1 cellular context compared by ENCODE assay signal in the genomic region with DNA sequence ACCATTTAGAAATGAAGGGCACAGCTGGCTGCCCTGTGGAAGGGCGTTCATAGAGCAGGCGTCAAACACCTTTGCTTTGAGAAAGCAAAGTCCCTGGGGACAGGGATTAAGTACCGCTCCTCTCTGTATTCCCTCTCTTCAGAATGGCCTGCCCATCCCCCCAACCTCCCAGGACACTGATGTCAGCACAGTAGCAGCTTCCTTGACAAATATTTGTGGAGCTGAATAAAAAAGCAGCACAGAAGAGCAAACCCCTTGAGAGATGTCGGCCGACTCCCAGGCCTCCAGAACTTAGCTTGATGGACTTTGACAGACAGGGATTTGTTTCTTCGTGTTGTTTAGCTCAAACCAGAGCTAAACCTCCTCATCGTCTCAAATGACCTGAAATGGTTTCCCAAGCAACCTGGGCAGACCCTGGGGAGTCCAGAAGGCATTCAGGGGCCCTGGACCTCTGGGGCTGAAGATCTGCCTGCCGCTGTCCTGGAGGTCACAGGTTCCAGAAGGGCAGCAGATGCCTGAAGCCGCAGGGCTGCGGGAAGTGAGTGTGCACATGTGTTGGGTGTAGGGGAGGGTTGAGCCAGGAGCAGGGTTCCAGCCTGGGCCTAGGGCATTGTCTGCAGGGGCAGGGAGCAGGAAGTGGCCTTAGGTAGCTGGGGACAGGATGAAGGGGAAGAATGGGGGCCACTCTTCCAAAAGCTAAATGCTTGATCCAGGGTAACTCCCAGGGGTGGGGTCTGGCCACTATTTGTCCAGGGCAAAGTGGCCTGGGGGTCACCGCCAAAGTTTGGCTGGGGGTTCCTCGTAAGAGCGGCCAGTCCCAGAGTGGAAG.
TF ChIP-seq lines count a peak whose summit lies in the region.

No MANE protein-coding gene starts in this region.

TF ChIP-seq in HepG2, 621 proteins besides CTCF, POLR2A, EP300 and RAD21 (continued from another document and continues in another):
- TF ChIP-seq, protein P1, sequence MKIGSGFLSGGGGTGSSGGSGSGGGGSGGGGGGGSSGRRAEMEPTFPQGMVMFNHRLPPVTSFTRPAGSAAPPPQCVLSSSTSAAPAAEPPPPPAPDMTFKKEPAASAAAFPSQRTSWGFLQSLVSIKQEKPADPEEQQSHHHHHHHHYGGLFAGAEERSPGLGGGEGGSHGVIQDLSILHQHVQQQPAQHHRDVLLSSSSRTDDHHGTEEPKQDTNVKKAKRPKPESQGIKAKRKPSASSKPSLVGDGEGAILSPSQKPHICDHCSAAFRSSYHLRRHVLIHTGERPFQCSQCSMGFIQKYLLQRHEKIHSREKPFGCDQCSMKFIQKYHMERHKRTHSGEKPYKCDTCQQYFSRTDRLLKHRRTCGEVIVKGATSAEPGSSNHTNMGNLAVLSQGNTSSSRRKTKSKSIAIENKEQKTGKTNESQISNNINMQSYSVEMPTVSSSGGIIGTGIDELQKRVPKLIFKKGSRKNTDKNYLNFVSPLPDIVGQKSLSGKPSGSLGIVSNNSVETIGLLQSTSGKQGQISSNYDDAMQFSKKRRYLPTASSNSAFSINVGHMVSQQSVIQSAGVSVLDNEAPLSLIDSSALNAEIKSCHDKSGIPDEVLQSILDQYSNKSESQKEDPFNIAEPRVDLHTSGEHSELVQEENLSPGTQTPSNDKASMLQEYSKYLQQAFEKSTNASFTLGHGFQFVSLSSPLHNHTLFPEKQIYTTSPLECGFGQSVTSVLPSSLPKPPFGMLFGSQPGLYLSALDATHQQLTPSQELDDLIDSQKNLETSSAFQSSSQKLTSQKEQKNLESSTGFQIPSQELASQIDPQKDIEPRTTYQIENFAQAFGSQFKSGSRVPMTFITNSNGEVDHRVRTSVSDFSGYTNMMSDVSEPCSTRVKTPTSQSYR (CRISPR knock-in tag; IDR thresholded peaks at IDR 0.05; ENCODE audit: borderline replicate concordance) = peak; percentile 96
- peak; percentile 52 for TF ChIP-seq ZEB1 (IDR thresholded peaks at IDR 0.05; ENCODE audit: insufficient replicate concordance, low read depth)
- TF ChIP-seq, protein P2, sequence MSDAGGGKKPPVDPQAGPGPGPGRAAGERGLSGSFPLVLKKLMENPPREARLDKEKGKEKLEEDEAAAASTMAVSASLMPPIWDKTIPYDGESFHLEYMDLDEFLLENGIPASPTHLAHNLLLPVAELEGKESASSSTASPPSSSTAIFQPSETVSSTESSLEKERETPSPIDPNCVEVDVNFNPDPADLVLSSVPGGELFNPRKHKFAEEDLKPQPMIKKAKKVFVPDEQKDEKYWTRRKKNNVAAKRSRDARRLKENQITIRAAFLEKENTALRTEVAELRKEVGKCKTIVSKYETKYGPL (CRISPR knock-in tag; IDR thresholded peaks at IDR 0.05) = no peak
- TF ChIP-seq CENPT (CRISPR knock-in tag; IDR thresholded peaks at IDR 0.05; ENCODE audit: low read depth) = no peak
- TF ChIP-seq NCOA5 (CRISPR knock-in tag; IDR thresholded peaks at IDR 0.05) = no peak
- TF ChIP-seq, protein P3, sequence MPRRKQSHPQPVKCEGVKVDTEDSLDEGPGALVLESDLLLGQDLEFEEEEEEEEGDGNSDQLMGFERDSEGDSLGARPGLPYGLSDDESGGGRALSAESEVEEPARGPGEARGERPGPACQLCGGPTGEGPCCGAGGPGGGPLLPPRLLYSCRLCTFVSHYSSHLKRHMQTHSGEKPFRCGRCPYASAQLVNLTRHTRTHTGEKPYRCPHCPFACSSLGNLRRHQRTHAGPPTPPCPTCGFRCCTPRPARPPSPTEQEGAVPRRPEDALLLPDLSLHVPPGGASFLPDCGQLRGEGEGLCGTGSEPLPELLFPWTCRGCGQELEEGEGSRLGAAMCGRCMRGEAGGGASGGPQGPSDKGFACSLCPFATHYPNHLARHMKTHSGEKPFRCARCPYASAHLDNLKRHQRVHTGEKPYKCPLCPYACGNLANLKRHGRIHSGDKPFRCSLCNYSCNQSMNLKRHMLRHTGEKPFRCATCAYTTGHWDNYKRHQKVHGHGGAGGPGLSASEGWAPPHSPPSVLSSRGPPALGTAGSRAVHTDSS (CRISPR knock-in tag; conservative IDR thresholded peaks at IDR 0.05) = no peak
- peak; percentile 49; the same call in 1 of the 2 replicates for TF ChIP-seq ZNF749 (CRISPR knock-in tag; IDR thresholded peaks at IDR 0.05; ENCODE audit: borderline replicate concordance)
- TF ChIP-seq HMG20A (CRISPR knock-in tag; IDR thresholded peaks at IDR 0.05; ENCODE audit: borderline replicate concordance) = no peak; the same call in 1 of the 2 replicates
- TF ChIP-seq ZNF678 (CRISPR knock-in tag; IDR thresholded peaks at IDR 0.05) = no peak
- TF ChIP-seq, protein P4, sequence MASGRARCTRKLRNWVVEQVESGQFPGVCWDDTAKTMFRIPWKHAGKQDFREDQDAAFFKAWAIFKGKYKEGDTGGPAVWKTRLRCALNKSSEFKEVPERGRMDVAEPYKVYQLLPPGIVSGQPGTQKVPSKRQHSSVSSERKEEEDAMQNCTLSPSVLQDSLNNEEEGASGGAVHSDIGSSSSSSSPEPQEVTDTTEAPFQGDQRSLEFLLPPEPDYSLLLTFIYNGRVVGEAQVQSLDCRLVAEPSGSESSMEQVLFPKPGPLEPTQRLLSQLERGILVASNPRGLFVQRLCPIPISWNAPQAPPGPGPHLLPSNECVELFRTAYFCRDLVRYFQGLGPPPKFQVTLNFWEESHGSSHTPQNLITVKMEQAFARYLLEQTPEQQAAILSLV (CRISPR knock-in tag; IDR thresholded peaks at IDR 0.05; ENCODE audit: borderline replicate concordance) = no peak
- no peak for TF ChIP-seq ZZZ3 (CRISPR knock-in tag; IDR thresholded peaks at IDR 0.05; ENCODE audit: borderline replicate concordance)
- TF ChIP-seq ERF (CRISPR knock-in tag; IDR thresholded peaks at IDR 0.05) = peak; percentile 16; the same call in 1 of the 2 replicates
- TF ChIP-seq ZNF501 (CRISPR knock-in tag; IDR thresholded peaks at IDR 0.05) = peak; percentile 91
- TF ChIP-seq, protein P5, sequence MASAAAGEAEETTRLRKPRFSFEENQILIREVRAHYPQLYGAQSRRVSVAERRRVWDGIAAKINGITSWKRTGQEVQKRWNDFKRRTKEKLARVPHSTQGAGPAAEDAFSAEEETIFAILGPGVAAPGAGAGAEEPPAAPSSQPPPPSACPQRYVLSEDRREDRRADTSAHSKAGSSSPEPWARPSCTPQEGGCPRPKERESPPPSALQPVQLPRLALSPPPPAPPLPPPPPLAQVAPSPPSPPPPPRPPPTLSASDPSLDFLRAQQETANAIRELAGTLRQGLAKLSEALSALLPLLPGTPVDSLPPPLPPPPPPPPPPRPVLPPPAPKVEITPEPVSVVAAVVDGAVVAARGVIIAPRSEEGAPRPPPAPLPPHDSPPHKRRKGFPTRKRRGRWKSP (CRISPR knock-in tag; IDR thresholded peaks at IDR 0.05) = no peak; the same call in 1 of the 2 replicates
- no peak for TF ChIP-seq MEF2D (CRISPR knock-in tag; IDR thresholded peaks at IDR 0.05)
- no peak for TF ChIP-seq SMC3 (IDR thresholded peaks at IDR 0.05; ENCODE audit: low read length)
- TF ChIP-seq, protein P6, sequence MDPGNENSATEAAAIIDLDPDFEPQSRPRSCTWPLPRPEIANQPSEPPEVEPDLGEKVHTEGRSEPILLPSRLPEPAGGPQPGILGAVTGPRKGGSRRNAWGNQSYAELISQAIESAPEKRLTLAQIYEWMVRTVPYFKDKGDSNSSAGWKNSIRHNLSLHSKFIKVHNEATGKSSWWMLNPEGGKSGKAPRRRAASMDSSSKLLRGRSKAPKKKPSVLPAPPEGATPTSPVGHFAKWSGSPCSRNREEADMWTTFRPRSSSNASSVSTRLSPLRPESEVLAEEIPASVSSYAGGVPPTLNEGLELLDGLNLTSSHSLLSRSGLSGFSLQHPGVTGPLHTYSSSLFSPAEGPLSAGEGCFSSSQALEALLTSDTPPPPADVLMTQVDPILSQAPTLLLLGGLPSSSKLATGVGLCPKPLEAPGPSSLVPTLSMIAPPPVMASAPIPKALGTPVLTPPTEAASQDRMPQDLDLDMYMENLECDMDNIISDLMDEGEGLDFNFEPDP (CRISPR knock-in tag; conservative IDR thresholded peaks at IDR 0.05) = no peak
- TF ChIP-seq, protein P7, sequence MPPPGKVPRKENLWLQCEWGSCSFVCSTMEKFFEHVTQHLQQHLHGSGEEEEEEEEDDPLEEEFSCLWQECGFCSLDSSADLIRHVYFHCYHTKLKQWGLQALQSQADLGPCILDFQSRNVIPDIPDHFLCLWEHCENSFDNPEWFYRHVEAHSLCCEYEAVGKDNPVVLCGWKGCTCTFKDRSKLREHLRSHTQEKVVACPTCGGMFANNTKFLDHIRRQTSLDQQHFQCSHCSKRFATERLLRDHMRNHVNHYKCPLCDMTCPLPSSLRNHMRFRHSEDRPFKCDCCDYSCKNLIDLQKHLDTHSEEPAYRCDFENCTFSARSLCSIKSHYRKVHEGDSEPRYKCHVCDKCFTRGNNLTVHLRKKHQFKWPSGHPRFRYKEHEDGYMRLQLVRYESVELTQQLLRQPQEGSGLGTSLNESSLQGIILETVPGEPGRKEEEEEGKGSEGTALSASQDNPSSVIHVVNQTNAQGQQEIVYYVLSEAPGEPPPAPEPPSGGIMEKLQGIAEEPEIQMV (CRISPR knock-in tag; IDR thresholded peaks at IDR 0.05; ENCODE audit: low read depth) = no peak; the same call in 1 of the 2 replicates
- TF ChIP-seq, protein P8, sequence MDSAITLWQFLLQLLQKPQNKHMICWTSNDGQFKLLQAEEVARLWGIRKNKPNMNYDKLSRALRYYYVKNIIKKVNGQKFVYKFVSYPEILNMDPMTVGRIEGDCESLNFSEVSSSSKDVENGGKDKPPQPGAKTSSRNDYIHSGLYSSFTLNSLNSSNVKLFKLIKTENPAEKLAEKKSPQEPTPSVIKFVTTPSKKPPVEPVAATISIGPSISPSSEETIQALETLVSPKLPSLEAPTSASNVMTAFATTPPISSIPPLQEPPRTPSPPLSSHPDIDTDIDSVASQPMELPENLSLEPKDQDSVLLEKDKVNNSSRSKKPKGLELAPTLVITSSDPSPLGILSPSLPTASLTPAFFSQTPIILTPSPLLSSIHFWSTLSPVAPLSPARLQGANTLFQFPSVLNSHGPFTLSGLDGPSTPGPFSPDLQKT (CRISPR knock-in tag; IDR thresholded peaks at IDR 0.05; ENCODE audit: borderline replicate concordance) = no peak
- no peak for TF ChIP-seq IKZF1 (IDR thresholded peaks at IDR 0.05)
- no peak for TF ChIP-seq ARID2 (CRISPR knock-in tag; IDR thresholded peaks at IDR 0.05; ENCODE audit: borderline replicate concordance)
- no peak for TF ChIP-seq ELF4 (CRISPR knock-in tag; IDR thresholded peaks at IDR 0.05; ENCODE audit: borderline replicate concordance)
- TF ChIP-seq TGIF2 (CRISPR knock-in tag; IDR thresholded peaks at IDR 0.05) = no peak; the same call in 1 of the 2 replicates
- TF ChIP-seq PAX8 (CRISPR knock-in tag; IDR thresholded peaks at IDR 0.05; ENCODE audit: borderline replicate concordance) = no peak
- peak; percentile 64; the same call in 1 of the 2 replicates for TF ChIP-seq ZNF614 (CRISPR knock-in tag; IDR thresholded peaks at IDR 0.05; ENCODE audit: borderline replicate concordance)
- TF ChIP-seq, protein P9, sequence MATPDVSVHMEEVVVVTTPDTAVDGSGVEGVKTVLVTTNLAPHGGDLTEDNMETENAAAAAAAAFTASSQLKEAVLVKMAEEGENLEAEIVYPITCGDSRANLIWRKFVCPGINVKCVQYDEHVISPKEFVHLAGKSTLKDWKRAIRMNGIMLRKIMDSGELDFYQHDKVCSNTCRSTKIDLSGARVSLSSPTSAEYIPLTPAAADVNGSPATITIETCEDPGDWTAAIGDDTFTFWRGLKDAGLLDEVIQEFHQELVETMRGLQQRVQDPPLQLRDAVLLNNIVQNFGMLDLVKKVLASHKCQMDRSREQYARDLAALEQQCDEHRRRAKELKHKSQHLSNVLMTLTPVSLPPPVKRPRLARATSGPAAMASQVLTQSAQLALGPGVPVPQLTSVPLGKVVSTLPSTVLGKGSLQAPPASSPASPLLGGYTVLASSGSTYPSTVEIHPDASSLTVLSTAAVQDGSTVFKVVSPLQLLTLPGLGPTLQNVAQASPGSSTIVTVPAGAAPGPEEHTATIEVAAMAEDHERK (CRISPR knock-in tag; IDR thresholded peaks at IDR 0.05; ENCODE audit: low read depth) = no peak
- TF ChIP-seq ZNF207 (IDR thresholded peaks at IDR 0.05; ENCODE audit: borderline replicate concordance) = no peak
- TF ChIP-seq, protein P10, sequence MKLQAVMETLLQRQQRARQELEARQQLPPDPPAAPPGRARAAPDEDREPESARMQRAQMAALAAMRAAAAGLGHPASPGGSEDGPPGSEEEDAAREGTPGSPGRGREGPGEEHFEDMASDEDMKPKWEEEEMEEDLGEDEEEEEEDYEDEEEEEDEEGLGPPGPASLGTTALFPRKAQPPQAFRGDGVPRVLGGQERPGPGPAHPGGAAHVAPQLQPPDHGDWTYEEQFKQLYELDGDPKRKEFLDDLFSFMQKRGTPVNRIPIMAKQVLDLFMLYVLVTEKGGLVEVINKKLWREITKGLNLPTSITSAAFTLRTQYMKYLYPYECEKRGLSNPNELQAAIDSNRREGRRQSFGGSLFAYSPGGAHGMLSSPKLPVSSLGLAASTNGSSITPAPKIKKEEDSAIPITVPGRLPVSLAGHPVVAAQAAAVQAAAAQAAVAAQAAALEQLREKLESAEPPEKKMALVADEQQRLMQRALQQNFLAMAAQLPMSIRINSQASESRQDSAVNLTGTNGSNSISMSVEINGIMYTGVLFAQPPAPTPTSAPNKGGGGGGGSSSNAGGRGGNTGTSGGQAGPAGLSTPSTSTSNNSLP (IDR thresholded peaks at IDR 0.05; ENCODE audit: low read depth, low read length) = no peak
- TF ChIP-seq MEIS1 (CRISPR knock-in tag; IDR thresholded peaks at IDR 0.05; ENCODE audit: borderline replicate concordance) = peak; percentile 41; the same call in 1 of the 2 replicates
- TF ChIP-seq ZNF296 (CRISPR knock-in tag; conservative IDR thresholded peaks at IDR 0.05) = 0 out of 2 replicates have a peak, but pooled peaks have one; percentile 43
- TF ChIP-seq CENPX (CRISPR knock-in tag; IDR thresholded peaks at IDR 0.05) = no peak
- peak; percentile 37; the same call in 1 of the 2 replicates for TF ChIP-seq ZNF335 (CRISPR knock-in tag; IDR thresholded peaks at IDR 0.05)
- TF ChIP-seq ZFP37 (CRISPR knock-in tag; IDR thresholded peaks at IDR 0.05; ENCODE audit: borderline replicate concordance) = no peak
- TF ChIP-seq ZFP36L1 (CRISPR knock-in tag; IDR thresholded peaks at IDR 0.05) = peak; percentile 38; the same call in 1 of the 2 replicates
- TF ChIP-seq ZNF367 (CRISPR knock-in tag; IDR thresholded peaks at IDR 0.05; ENCODE audit: borderline replicate concordance) = no peak
- TF ChIP-seq SNRNP70 (IDR thresholded peaks at IDR 0.05; ENCODE audit: low read depth, low read length) = no peak
- no peak for TF ChIP-seq HOXA9 (CRISPR knock-in tag; IDR thresholded peaks at IDR 0.05; ENCODE audit: borderline replicate concordance)
- no peak for TF ChIP-seq BHLHE40 (IDR thresholded peaks at IDR 0.05; ENCODE audit: low read length)
- no peak for TF ChIP-seq KDM5A (IDR thresholded peaks at IDR 0.05; ENCODE audit: borderline replicate concordance, low read length)
- no peak for TF ChIP-seq SSRP1 (CRISPR knock-in tag; IDR thresholded peaks at IDR 0.05)
- no peak for TF ChIP-seq ZNF672 (CRISPR knock-in tag; IDR thresholded peaks at IDR 0.05)
- 0 out of 2 replicates have a peak, but pooled peaks have one; percentile 32 for TF ChIP-seq TOE1 (CRISPR knock-in tag; IDR thresholded peaks at IDR 0.05)
- TF ChIP-seq, protein P11, sequence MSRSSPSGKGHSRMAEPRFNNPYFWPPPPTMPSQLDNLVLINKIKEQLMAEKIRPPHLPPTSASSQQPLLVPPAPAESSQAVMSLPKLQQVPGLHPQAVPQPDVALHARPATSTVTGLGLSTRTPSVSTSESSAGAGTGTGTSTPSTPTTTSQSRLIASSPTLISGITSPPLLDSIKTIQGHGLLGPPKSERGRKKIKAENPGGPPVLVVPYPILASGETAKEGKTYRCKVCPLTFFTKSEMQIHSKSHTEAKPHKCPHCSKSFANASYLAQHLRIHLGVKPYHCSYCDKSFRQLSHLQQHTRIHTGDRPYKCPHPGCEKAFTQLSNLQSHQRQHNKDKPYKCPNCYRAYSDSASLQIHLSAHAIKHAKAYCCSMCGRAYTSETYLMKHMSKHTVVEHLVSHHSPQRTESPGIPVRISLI (CRISPR knock-in tag; IDR thresholded peaks at IDR 0.05; ENCODE audit: borderline replicate concordance) = peak; percentile 30; the same call in 1 of the 2 replicates
- no peak; the same call in 1 of the 2 replicates for TF ChIP-seq PAWR (CRISPR knock-in tag; IDR thresholded peaks at IDR 0.05; ENCODE audit: borderline replicate concordance)
